Comparison of ENCODE assay signal across 19 cellular contexts in the genomic region with DNA sequence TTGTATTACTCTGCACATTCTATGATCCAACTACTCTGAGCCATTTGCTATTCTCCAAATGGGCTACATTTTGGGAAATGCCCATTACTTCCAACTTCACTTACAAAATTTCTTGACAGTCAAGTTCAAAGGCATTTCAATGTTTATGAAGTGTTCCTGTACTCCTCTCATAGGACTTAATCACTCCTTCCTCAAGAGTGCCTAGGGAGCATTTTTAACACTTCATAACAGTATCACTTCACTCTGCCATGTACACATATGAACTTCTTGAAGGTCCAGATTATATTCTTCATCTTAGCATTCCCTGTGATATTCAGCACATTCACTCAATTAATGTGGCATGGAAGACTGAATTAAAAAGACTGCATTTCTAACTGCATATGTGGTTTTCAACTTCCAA.
"Had no signal": no experiment of that assay in that cellular context is flagged by ENCODE, and none has a peak within 500 bp of the region (broad histone marks: within the 10 kb centered on the region; RNA-seq: fewer than 3 reads in every experiment).

No MANE protein-coding gene starts in this region.

- H3K27ac Mint-ChIP-seq: mesothelial cell of epicardium; stimulated activated effector memory CD8-positive, alpha-beta T cell treated with anti-CD3 and anti-CD28 coated beads, Interleukin-12 subunit alpha, Interleukin-12 subunit beta, amount 100 ng/mL, for 72 hours; stimulated activated naive CD8-positive, alpha-beta T cell treated with anti-CD3 and anti-CD28 coated beads, Interleukin-15, Interleukin-2, amounts not matched to agents 100 ng/mL and 50 ng/mL, for 24 hours had no signal

- FAIRE-seq: frontal cortex had no signal

- ATAC-seq: esophagus mucosa; heart left ventricle; natural killer cell; stimulated activated effector memory CD8-positive, alpha-beta T cell treated with anti-CD3 and anti-CD28 coated beads, Interleukin-12 subunit alpha, Interleukin-12 subunit beta, amount 100 ng/mL, for 72 hours had no signal

- H3K36me3 ChIP-seq: heart left ventricle, ovary, right atrium auricular region, tibial nerve had no signal

- H3K27ac ChIP-seq: coronary artery, dorsolateral prefrontal cortex, heart left ventricle, ovary, right atrium auricular region, testis, tibial nerve had no signal

- H3K9me3 Mint-ChIP-seq: mesothelial cell of epicardium; natural killer cell; stimulated activated effector memory CD8-positive, alpha-beta T cell treated with anti-CD3 and anti-CD28 coated beads, Interleukin-12 subunit alpha, Interleukin-12 subunit beta, amount 100 ng/mL, for 72 hours; stimulated activated naive CD8-positive, alpha-beta T cell treated with anti-CD3 and anti-CD28 coated beads, Interleukin-15, Interleukin-2, amounts not matched to agents 100 ng/mL and 50 ng/mL, for 24 hours had no signal

- DNase-seq: dorsolateral prefrontal cortex; effector CD8-positive, alpha-beta T cell; heart left ventricle; hippocampal formation; kidney glomerular epithelial cell; natural killer cell; ovary; stimulated activated CD4-positive, alpha-beta T cell treated with anti-CD3 and anti-CD28 coated beads, Interleukin-4, amount 100 ng/mL, for 1 hour; stimulated activated CD8-positive, alpha-beta memory T cell treated with anti-CD3 and anti-CD28 coated beads, Interleukin-4, amount 100 ng/mL, for 48 hours; testis had no signal

- H3K4me3 Mint-ChIP-seq: mesothelial cell of epicardium; natural killer cell; neural crest cell; stimulated activated effector memory CD8-positive, alpha-beta T cell treated with anti-CD3 and anti-CD28 coated beads, Interleukin-12 subunit alpha, Interleukin-12 subunit beta, amount 100 ng/mL, for 72 hours; stimulated activated naive CD8-positive, alpha-beta T cell treated with anti-CD3 and anti-CD28 coated beads, Interleukin-15, Interleukin-2, amounts not matched to agents 100 ng/mL and 50 ng/mL, for 24 hours had no signal

- H3K27me3 ChIP-seq: dorsolateral prefrontal cortex, heart left ventricle, ovary, right atrium auricular region, testis, tibial nerve had no signal

- H3K9me3 ChIP-seq: heart left ventricle, ovary, right atrium auricular region, testis, tibial nerve had no signal

- H3K4me1 ChIP-seq: right atrium auricular region, testis, tibial nerve had no signal

- H3K4me3 ChIP-seq: coronary artery, dorsolateral prefrontal cortex, heart left ventricle, ovary, right atrium auricular region, testis, tibial nerve had no signal

- H3K36me3 Mint-ChIP-seq: mesothelial cell of epicardium, natural killer cell had no signal

- H3K27me3 Mint-ChIP-seq: stimulated activated naive CD8-positive, alpha-beta T cell treated with anti-CD3 and anti-CD28 coated beads, Interleukin-15, Interleukin-2, amounts not matched to agents 100 ng/mL and 50 ng/mL, for 24 hours had no signal

- H3K4me1 Mint-ChIP-seq: neural crest cell had no signal
